1 cellular context compared by ENCODE assay signal in genomic region chr11:114121138-114121537, GRCh38.
TF ChIP-seq lines count a peak whose summit lies in the region.

No MANE protein-coding gene starts in this region.

TF ChIP-seq in WTC11, 78 proteins besides CTCF, POLR2A, EP300 and RAD21 (continued from another document):
- no peak for TF ChIP-seq ZNF121 (CRISPR knock-in tag; IDR thresholded peaks at IDR 0.05)
